32 cellular contexts compared by ENCODE assay signal in genomic region chr4:8477676-8478075, GRCh38.
"Had no signal": no experiment of that assay in that cellular context is flagged by ENCODE, and none has a peak within 500 bp of the region (broad histone marks: within the 10 kb centered on the region; RNA-seq: fewer than 3 reads in every experiment).

No MANE protein-coding gene starts in this region.

- H3K4me1 ChIP-seq: body of pancreas, breast epithelium had no signal

- DNase-seq: activated B cell treated with CpG ODN at 0.5 μM for 24 hours; activated CD4-positive, alpha-beta memory T cell treated with anti-CD3 and anti-CD28 coated beads for 36 hours; activated CD4-positive, alpha-beta T cell treated with anti-CD3 and anti-CD28 coated beads for 4 hours; activated CD4-positive, alpha-beta T cell treated with anti-CD3 and anti-CD28 coated beads, Interleukin-2, amount 10 ng/mL, durations not matched to agents 24 days and 14 days; activated CD4-positive, alpha-beta T cell treated with anti-CD3 and anti-CD28 coated beads, Interleukin-2, amount 50 U/mL, for 1 hour; activated CD4-positive, alpha-beta T cell treated with anti-CD3 and anti-CD28 coated beads, Interleukin-2, amount 50 U/mL, for 4 hours; activated CD4-positive, CD25-positive, alpha-beta regulatory T cell treated with anti-CD3 and anti-CD28 coated beads, Interleukin-2, amount 50 U/mL, for 72 hours; activated CD8-positive, alpha-beta memory T cell treated with anti-CD3 and anti-CD28 coated beads, Interleukin-2, amount 50 U/mL, for 4 hours; activated CD8-positive, alpha-beta T cell treated with anti-CD3 and anti-CD28 coated beads for 36 hours; activated effector memory CD4-positive, alpha-beta T cell treated with anti-CD3 and anti-CD28 coated beads, Interleukin-2, amount 50 U/mL, for 16 hours; activated gamma-delta T cell treated with Interleukin-2 at 50 U/mL for 16 hours; activated naive CD4-positive, alpha-beta T cell; activated naive CD4-positive, alpha-beta T cell treated with anti-CD3 and anti-CD28 coated beads for 36 hours; activated naive CD4-positive, alpha-beta T cell treated with anti-CD3 and anti-CD28 coated beads, Interleukin-2, amount 50 U/mL, for 16 hours; activated naive CD8-positive, alpha-beta T cell treated with anti-CD3 and anti-CD28 coated beads for 36 hours; activated T-cell treated with anti-CD3 and anti-CD28 coated beads for 4 hours; activated T-cell treated with anti-CD3 and anti-CD28 coated beads, Interleukin-2, amount 50 U/mL, for 1 hour; activated T-cell treated with anti-CD3 and anti-CD28 coated beads, Interleukin-2, amount 50 U/mL, for 4 hours; activated T-cell treated with anti-CD3 and anti-CD28 coated beads, Interleukin-2, amount 50 U/mL, for 72 hours; adrenal gland; amniotic stem cell; aorta; body of pancreas; brain microvascular endothelial cell; central memory CD4-positive, alpha-beta T cell; T-helper 1 cell; T-helper 2 cell; T-helper 9 cell had no signal

- H3K4me3 ChIP-seq: adrenal gland, body of pancreas, breast epithelium had no signal

- H3K27ac ChIP-seq: adrenal gland, body of pancreas, brain microvascular endothelial cell, VCaP had no signal

- H3K27me3 ChIP-seq: adrenal gland, body of pancreas, brain microvascular endothelial cell, breast epithelium had no signal

- FAIRE-seq: astrocyte, TTC549 had no signal

- H3K9me3 ChIP-seq: adrenal gland, body of pancreas, breast epithelium had no signal

- H3K36me3 ChIP-seq: breast epithelium had no signal
